ENCODE assay signal across 25 cellular contexts in genomic region chr2:113209869-113210305, GRCh38. TPM values are rescaled to one million over a fixed set of nuclear protein-coding genes. Genes with fewer than 3 reads are reported as not detected.
DNase-seq lines count a peak whose midpoint lies in the region; ATAC-seq, FAIRE-seq and TF ChIP-seq lines count a peak whose summit lies in the region.
"Had no signal": no experiment of that assay in that cellular context is flagged by ENCODE, and none has a peak within 500 bp of the region (broad histone marks: within the 10 kb centered on the region; RNA-seq: fewer than 3 reads in every experiment).

No MANE protein-coding gene starts in this region.

- H3K4me1 ChIP-seq in IMR-90 (ENCODE audit: control insufficient read depth, insufficient read depth, low read length) (peaks cover 15% of the 10 kb centered on the region), mesenchymal stem cell (ENCODE audit: control insufficient read depth, insufficient read depth, low read depth, low read length) (peaks cover 43% of the 10 kb centered on the region), thyroid gland (peaks cover 57 to 82% of the 10 kb centered on the region in 2 donors), uterus (peaks cover 0 to 4% of the 10 kb centered on the region in 2 donors)

- peak overlapping the region; percentile 32 for H4K91ac ChIP-seq in IMR-90 (ENCODE audit: insufficient read depth, low read depth, low read length)
- peak overlapping the region; percentile 23 for H4K91ac ChIP-seq in mesenchymal stem cell (ENCODE audit: low read length)

- H3K4me3 ChIP-seq in IMR-90 (ENCODE audit: insufficient read depth, low read depth, low read length): no peak overlapping the region
- H3K4me3 ChIP-seq in mesenchymal stem cell (ENCODE audit: insufficient read depth in 1 of 2, low read depth in 1 of 2, low read length in 2 of 2): peak overlapping the region in 1 of 2 experiments; percentile 7
- no peak overlapping the region for H3K4me3 ChIP-seq in thyroid gland (replicated peaks in 1 of 3)
- no peak overlapping the region for H3K4me3 ChIP-seq in uterus
- H3K4me3 ChIP-seq: heart right ventricle, ovary, SK-N-MC had no signal

- no peaks in the 10 kb centered on the region for H3K27me3 Mint-ChIP-seq in central memory CD8-positive, alpha-beta T cell

- H2AK9ac ChIP-seq in IMR-90 (replicated peaks; ENCODE audit: low read depth, low read length, poor library complexity): peak overlapping the region; percentile 65

- BruUV-seq in IMR-90 (replicated peaks; lab: Mats Ljungman, UMichigan): no TSS peak

- dilution Hi-C loops in IMR-90 (cut with HindIII; ENCODE audit: low sequenced_read_pairs, unreplicated experiment): no loop called here

- H4K20me1 ChIP-seq in IMR-90 (ENCODE audit: insufficient read depth, low read length): no peaks in the 10 kb centered on the region

- H3K9ac ChIP-seq in IMR-90 (ENCODE audit: low read depth, low read length): no peak overlapping the region
- peak overlapping the region; percentile 87 for H3K9ac ChIP-seq in mesenchymal stem cell (ENCODE audit: low read length)

- H3K27ac ChIP-seq in IMR-90 (ENCODE audit: insufficient read depth, low read length): no peak overlapping the region
- H3K27ac ChIP-seq in mesenchymal stem cell (ENCODE audit: low read length, poor library complexity, severe bottlenecking): peak overlapping the region; percentile 98
- H3K27ac ChIP-seq in thyroid gland: peak overlapping the region; percentile 92 to 97 (median 94)
- no peak overlapping the region for H3K27ac ChIP-seq in uterus
- H3K27ac ChIP-seq: ovary, SK-N-MC had no signal

- H2BK12ac ChIP-seq in mesenchymal stem cell (ENCODE audit: low read length in 2 of 2): no peak overlapping the region

- in situ Hi-C loops in IMR-90 (cut with MboI; ENCODE audit: low sequenced_read_pairs): no loop called here

- H3K9me3 Mint-ChIP-seq in central memory CD8-positive, alpha-beta T cell: no peaks in the 10 kb centered on the region
- H3K9me3 Mint-ChIP-seq: CD8-positive, alpha-beta memory T cell; T-helper 1 cell treated with Interleukin-12 subunit alpha and Interleukin-12 subunit beta and Interleukin-4 antibody, amounts not matched to agents 30 μg/mL and 1 μg/mL, for 36 hours had no signal

- H3K27ac Mint-ChIP-seq in central memory CD8-positive, alpha-beta T cell (ENCODE audit: low read depth): peak overlapping the region; percentile 29
- H3K27ac Mint-ChIP-seq: T-helper 1 cell treated with Interleukin-12 subunit alpha and Interleukin-12 subunit beta and Interleukin-4 antibody, amounts not matched to agents 30 μg/mL and 1 μg/mL, for 36 hours had no signal

- peak overlapping the region; percentile 43 for H3K4ac ChIP-seq in IMR-90 (ENCODE audit: low read depth, low read length)
- peak overlapping the region in 1 of 2 experiments; percentile 24 for H3K4ac ChIP-seq in mesenchymal stem cell (ENCODE audit: low read depth in 1 of 2, low read length in 2 of 2)

- ATAC-seq in IMR-90 (ENCODE audit: low read depth) (no peak), GM19455 (IDR thresholded peaks at IDR 0.05; ENCODE audit: unreplicated experiment) (no peak)
- ATAC-seq in central memory CD8-positive, alpha-beta T cell (replicated peaks; ENCODE audit: extremely low read depth, poor library complexity, severe bottlenecking): no peak
- ATAC-seq: heart right ventricle; left colon; stimulated activated naive CD8-positive, alpha-beta T cell treated with anti-CD3 and anti-CD28 coated beads, Interleukin-15, Interleukin-2, amounts not matched to agents 100 U/mL and 50 U/mL, for 24 hours had no signal

- FAIRE-seq in GM12891 (lab: Jason Lieb, UNC): no peak

- no peaks in the 10 kb centered on the region for H3K36me3 Mint-ChIP-seq in central memory CD8-positive, alpha-beta T cell (ENCODE audit: insufficient read depth)
- H3K36me3 Mint-ChIP-seq: CD8-positive, alpha-beta memory T cell had no signal

- POLR2A ChIA-PET in IMR-90 (lab: Charles Lee; ENCODE audit: unreplicated experiment): no interaction called here

- H3K4me3 Mint-ChIP-seq in central memory CD8-positive, alpha-beta T cell: no peak overlapping the region
- H3K4me3 Mint-ChIP-seq: CD8-positive, alpha-beta memory T cell; T-helper 1 cell treated with Interleukin-12 subunit alpha and Interleukin-12 subunit beta and Interleukin-4 antibody, amounts not matched to agents 30 μg/mL and 1 μg/mL, for 36 hours had no signal

- H4K8ac ChIP-seq in IMR-90 (ENCODE audit: low read depth in 2 of 2, low read length in 2 of 2) (peak overlapping the region in 1 of 2 experiments; percentile 48; a peak in 1 of 4 replicates), mesenchymal stem cell (ENCODE audit: low read length) (no peak overlapping the region)

- no peak for TF ChIP-seq CTCF in IMR-90 (conservative IDR thresholded peaks at IDR 0.05; ENCODE audit: low read depth, low read length)
- no peak for TF ChIP-seq CTCF in thyroid gland (IDR thresholded peaks at IDR 0.05)
- no peak for TF ChIP-seq CTCF in uterus (IDR thresholded peaks at IDR 0.05)

- H3K79me1 ChIP-seq in IMR-90 (ENCODE audit: low read depth in 1 of 2, low read length in 2 of 2) (no peaks in the 10 kb centered on the region), mesenchymal stem cell (replicated peaks; ENCODE audit: low read length, poor library complexity, severe bottlenecking) (peaks cover 5% of the 10 kb centered on the region)

- H3K9me3 ChIP-seq in IMR-90 (ENCODE audit: control insufficient read depth, insufficient read depth, low read length): no peaks in the 10 kb centered on the region
- H3K9me3 ChIP-seq in mesenchymal stem cell (ENCODE audit: control insufficient read depth, low read length): no peaks in the 10 kb centered on the region
- no peaks in the 10 kb centered on the region for H3K9me3 ChIP-seq in thyroid gland
- no peaks in the 10 kb centered on the region for H3K9me3 ChIP-seq in uterus
- H3K9me3 ChIP-seq: heart right ventricle, ovary had no signal

- H3K36me3 ChIP-seq in IMR-90 (ENCODE audit: control insufficient read depth, insufficient read depth, low read length) (no peaks in the 10 kb centered on the region), mesenchymal stem cell (ENCODE audit: control insufficient read depth in 1 of 2, insufficient read depth in 2 of 2, low read depth in 1 of 2, low read length in 2 of 2) (peaks cover 0 to 3% of the 10 kb centered on the region in 2 experiments), thyroid gland (no peaks in the 10 kb centered on the region), uterus (no peaks in the 10 kb centered on the region)
- H3K36me3 ChIP-seq: heart right ventricle, ovary had no signal

- no peak overlapping the region for H3K56ac ChIP-seq in IMR-90 (ENCODE audit: extremely low read depth, insufficient read depth, low read length)

- peaks cover 2% of the 10 kb centered on the region; the same call in 1 of the 2 replicates for H3K27me3 ChIP-seq in IMR-90 (ENCODE audit: control insufficient read depth, insufficient read depth, low read length)
- H3K27me3 ChIP-seq in mesenchymal stem cell (ENCODE audit: control insufficient read depth in 1 of 2, insufficient read depth in 1 of 2, low read length in 2 of 2): no peaks in the 10 kb centered on the region
- no peaks in the 10 kb centered on the region for H3K27me3 ChIP-seq in thyroid gland
- no peaks in the 10 kb centered on the region for H3K27me3 ChIP-seq in uterus
- H3K27me3 ChIP-seq: heart right ventricle, ovary had no signal

- H4K5ac ChIP-seq in IMR-90 (ENCODE audit: low read depth, low read length): no peak overlapping the region

- H3K23ac ChIP-seq in IMR-90 (ENCODE audit: low read depth, low read length): no peak overlapping the region
- H3K23ac ChIP-seq in mesenchymal stem cell (ENCODE audit: low read length in 2 of 2): no peak overlapping the region

- H3K18ac ChIP-seq in IMR-90 (ENCODE audit: low read depth, low read length): no peak overlapping the region
- peak overlapping the region in 1 of 2 experiments; percentile 52 for H3K18ac ChIP-seq in mesenchymal stem cell (ENCODE audit: low read depth in 1 of 2, low read length in 2 of 2)

- H3K4me2 ChIP-seq in IMR-90 (ENCODE audit: low read depth, low read length) (no peak overlapping the region), mesenchymal stem cell (ENCODE audit: low read length, poor library complexity, severe bottlenecking) (no peak overlapping the region)

- no peak for DNase-seq in IMR-90
- DNase-seq in central memory CD8-positive, alpha-beta T cell (ENCODE audit: low spot score in 2 of 2): no peak
- no peak for DNase-seq in mesenchymal stem cell
- DNase-seq in thyroid gland: peak; percentile 82 to 84
- no peak for DNase-seq in uterus
- DNase-seq in GM12891 (ENCODE audit: insufficient read length, low spot score): no peak
- DNase-seq: activated CD4-positive, alpha-beta T cell treated with anti-CD3 and anti-CD28 coated beads for 4 hours; activated naive CD4-positive, alpha-beta T cell treated with Interleukin-2 at 50 U/mL for 16 hours; activated T-cell treated with anti-CD3 and anti-CD28 coated beads, Interleukin-2, amount 50 U/mL, for 48 hours; AML-193; caudate nucleus; CD8-positive, alpha-beta memory T cell; DMS153; heart right ventricle; Karpas-422; left colon; mesendoderm; NCI-H2171; stimulated activated CD4-positive, alpha-beta T cell treated with anti-CD3 and anti-CD28 coated beads, Interleukin-4, amount 100 ng/mL, for 4 hours; stimulated activated naive CD8-positive, alpha-beta T cell treated with anti-CD3 and anti-CD28 coated beads, Interleukin-15, Interleukin-2, amounts not matched to agents 100 U/mL and 50 U/mL, for 24 hours had no signal

- no peak for TF ChIP-seq POLR2A in IMR-90 (IDR thresholded peaks at IDR 0.05; ENCODE audit: low read depth, low read length)
- TF ChIP-seq POLR2A in thyroid gland (IDR thresholded peaks at IDR 0.05): no peak
- no peak for TF ChIP-seq POLR2A in uterus (IDR thresholded peaks at IDR 0.05)
- no peak for TF ChIP-seq POLR2A in GM12891 (IDR thresholded peaks at IDR 0.05; ENCODE audit: low read depth, low read length)

- H2BK15ac ChIP-seq in IMR-90 (ENCODE audit: low read depth, low read length) (peak overlapping the region; percentile 50; the same call in 1 of the 3 replicates), mesenchymal stem cell (ENCODE audit: low read depth, poor library complexity, severe bottlenecking) (no peak overlapping the region)

- WGBS in IMR-90 (ENCODE audit: extremely low coverage in 2 of 2, insufficient read length in 1 of 2), 2 experiments: no CpG with 5 or more reads among the region's 7 CpGs
- WGBS in mesenchymal stem cell: 85% methylated on average over 2 of the region's 7 CpGs
- WGBS in thyroid gland, 2 donors: 23 to 53% methylated on average over 7 of the region's 7 CpGs

- H3K14ac ChIP-seq in IMR-90 (replicated peaks; ENCODE audit: low read depth, low read length) (peak overlapping the region; percentile 50), mesenchymal stem cell (ENCODE audit: low read length in 2 of 2) (no peak overlapping the region)

- H3K9me1 ChIP-seq in IMR-90 (ENCODE audit: insufficient read depth, low read length): peaks cover 11% of the 10 kb centered on the region

- H3K4me1 Mint-ChIP-seq in central memory CD8-positive, alpha-beta T cell: peaks cover 17% of the 10 kb centered on the region

- peak overlapping the region; percentile 11 for H2BK5ac ChIP-seq in IMR-90 (ENCODE audit: low read depth, low read length, poor library complexity, severe bottlenecking)
- peak overlapping the region; percentile 63 for H2BK5ac ChIP-seq in mesenchymal stem cell (ENCODE audit: low read depth, low read length, poor library complexity, severe bottlenecking)

- H2AK5ac ChIP-seq in IMR-90 (ENCODE audit: low read depth, low read length): peak overlapping the region; percentile 7; the same call in 1 of the 2 replicates
- peak overlapping the region; percentile 98 for H2AK5ac ChIP-seq in mesenchymal stem cell (ENCODE audit: low read length, severe bottlenecking)

- peak overlapping the region; percentile 82 for H2BK120ac ChIP-seq in IMR-90 (ENCODE audit: low read depth, low read length)
- H2BK120ac ChIP-seq in mesenchymal stem cell (ENCODE audit: low read depth, low read length): no peak overlapping the region

- H2AFZ ChIP-seq in IMR-90 (replicated peaks; ENCODE audit: low read length, poor library complexity) (peak overlapping the region; percentile 48), mesenchymal stem cell (ENCODE audit: low read depth, low read length) (no peak overlapping the region)

- H2BK20ac ChIP-seq in IMR-90 (ENCODE audit: low read depth, low read length): no peak overlapping the region

- no peak for TF ChIP-seq RAD21 in IMR-90 (IDR thresholded peaks at IDR 0.05; ENCODE audit: low read length)

- CTCF ChIA-PET in IMR-90 (lab: Yijun Ruan, JAX): no interaction called here

- intact Hi-C loops in IMR-90 (cut with micrococcal nuclease): loop anchor here (2.0 kb wide), 1 partner anchor 73 kb away; no protein-coding TSS in a partner anchor
- intact Hi-C loops in thyroid gland (cut with DNase I): loop anchor here (10.0 kb wide), 1 partner anchor 165 kb away; no protein-coding TSS in a partner anchor
- intact Hi-C loops in uterus (cut with DNase I; ENCODE audit: low total_unique reads): no loop called here

RNA-seq across cellular contexts. Expression of gene PSD4, which starts 36.1 kb away (rescaled TPM):
- total RNA-seq in IMR-90 (2012; rRNA removed) (0.28 and 0.36 TPM in 2 replicates), thyroid gland (100 to 1,000 TPM in 3 of 4 donors, 10 to 100 TPM in 1; 63.7 to 136 (median 111) TPM), uterus (10 to 100 TPM in 2 of 4 donors, 1 to 10 TPM in 2; 1.8 to 31.8 (median 7.6) TPM)
- 0.55 and 0.70 TPM in 2 replicates for polyA plus RNA-seq in IMR-90 (2012; rRNA removed)
- 0.48 and 0.76 TPM in 2 replicates for polyA plus RNA-seq in IMR-90 (2012; cell fraction: cytosol; rRNA removed)
- 0.66 and 0.72 TPM in 2 replicates for polyA plus RNA-seq in IMR-90 (2012; cell fraction: nucleus; rRNA removed; ENCODE audit: low replicate concordance)
- polyA plus RNA-seq in mesenchymal stem cell (2013, experiment 1 of 2): 0.37 TPM
- polyA plus RNA-seq in mesenchymal stem cell (2013, experiment 2 of 2): 0.45 TPM
- polyA plus RNA-seq in GM12891 (2012; ENCODE audit: low read depth, missing spikeins): 57.5 TPM
- total RNA-seq: G401 had no signal

Comparison
In these comparisons a context has a peak if more than half of its experiments do, and no peak if none do; other contexts are left out.
1. DNase-seq: peak in thyroid gland (2 of 2); none in IMR-90 (single experiment), central memory CD8-positive, alpha-beta T cell (0 of 2), mesenchymal stem cell (single experiment), uterus (0 of 2) and GM12891 (single experiment).
2. H3K27ac ChIP-seq: peak in mesenchymal stem cell (single experiment) and thyroid gland (3 of 3); none in IMR-90 (single experiment) and uterus (0 of 2).